ENCODE assay signal across 8 cellular contexts in the genomic region with DNA sequence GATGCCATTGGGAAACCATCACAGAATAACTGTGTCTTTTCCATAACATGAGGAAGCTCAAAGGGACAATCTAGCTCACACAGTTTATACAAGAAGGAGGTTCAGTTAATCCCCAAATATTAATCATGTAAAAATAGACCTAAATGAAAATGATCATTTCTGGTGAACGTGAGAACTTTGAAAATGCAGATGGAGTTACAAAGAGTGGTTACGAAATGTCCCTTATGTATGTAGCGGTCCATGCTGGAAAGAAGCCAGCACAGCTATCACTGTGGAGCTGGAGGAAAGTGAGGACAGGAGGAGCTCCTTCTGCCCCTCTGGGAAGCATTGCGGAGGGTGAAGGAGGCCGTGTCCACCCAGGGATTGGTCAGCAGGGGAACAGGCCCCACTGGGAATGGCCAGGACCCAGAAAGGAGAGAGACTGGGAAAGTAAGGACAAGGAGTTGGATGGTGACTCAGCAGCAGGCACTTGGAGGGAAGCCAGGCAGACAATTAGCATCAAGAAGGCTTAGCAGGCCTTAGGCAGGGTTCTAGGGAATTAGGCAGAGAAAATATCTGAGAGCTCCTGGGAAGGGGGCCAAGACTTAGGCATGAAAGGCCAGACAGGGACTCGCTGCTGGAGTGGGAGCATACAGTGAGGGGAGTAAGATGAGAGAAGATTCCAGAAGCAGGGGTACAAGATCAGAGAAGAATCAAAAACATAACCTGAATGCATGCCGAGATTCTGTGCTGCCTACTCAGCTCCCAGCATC.
DNase-seq lines count a peak whose midpoint lies in the region; ATAC-seq and TF ChIP-seq lines count a peak whose summit lies in the region.

No MANE protein-coding gene starts in this region.

- ATAC-seq in GM19452 (IDR thresholded peaks at IDR 0.05; ENCODE audit: unreplicated experiment) (no peak), HG03025 (IDR thresholded peaks at IDR 0.05; ENCODE audit: low FRiP score, unreplicated experiment) (no peak)

- DNase-seq in HFF-Myc (ENCODE audit: extremely low read depth, low read depth) = peak; percentile 96
- peak; percentile 22 for DNase-seq in RKO (ENCODE audit: low spot score)
- peak; percentile 97 for DNase-seq in fibroblast of mammary gland (ENCODE audit: low read depth)
- peak in 55 of 56 donors; percentile 6 to 88 (median 56) for DNase-seq in nucleus accumbens (lab: John Stamatoyannopoulos, UW)
- no peak for DNase-seq in OCI-M2 (lab: John Stamatoyannopoulos, UW; ENCODE audit: unreplicated experiment)
- DNase-seq in GM19238 (ENCODE audit: insufficient read length, low spot score) = no peak

- H3K4me3 ChIP-seq in HFF-Myc (replicated peaks; ENCODE audit: low read depth, low read length) = no peak overlapping the region
- H3K4me3 ChIP-seq in fibroblast of mammary gland (ENCODE audit: control insufficient read depth, low read depth, low read length) = no peak overlapping the region

- TF ChIP-seq CTCF in HFF-Myc (IDR thresholded peaks at IDR 0.05; ENCODE audit: low read depth, low read length, missing control alignments) (no peak), fibroblast of mammary gland (conservative IDR thresholded peaks at IDR 0.05; ENCODE audit: control insufficient read depth, insufficient read depth, low read depth, low read length) (no peak)

Comparison
In these comparisons a context has a peak if more than half of its experiments do, and no peak if none do; other contexts are left out.
1. DNase-seq: peak in HFF-Myc (single experiment), RKO (single experiment), fibroblast of mammary gland (single experiment) and nucleus accumbens (55 of 56); none in OCI-M2 (single experiment) and GM19238 (single experiment).